In genomic region chr22:29946220-29946619, GRCh38 we compare ENCODE assay signal across 1 cellular context.
TF ChIP-seq lines count a peak whose summit lies in the region.

No MANE protein-coding gene starts in this region.

TF ChIP-seq in HEK293, 187 proteins besides CTCF, POLR2A, EP300 and RAD21 (continued from another document):
- TF ChIP-seq ZNF362 (tag by site-specific recombination; IDR thresholded peaks at IDR 0.05): no peak
- TF ChIP-seq IKZF3 (tag by site-specific recombination; IDR thresholded peaks at IDR 0.05): 0 out of 2 replicates have a peak, but pooled peaks have one; percentile 9
- no peak for TF ChIP-seq ZIC2 (tag by site-specific recombination; IDR thresholded peaks at IDR 0.05)
- no peak for TF ChIP-seq BCL11B (tag by site-specific recombination; IDR thresholded peaks at IDR 0.05; ENCODE audit: low read depth)
- no peak for TF ChIP-seq PRDM6 (tag by site-specific recombination; IDR thresholded peaks at IDR 0.05)
- TF ChIP-seq ZNF660 (tag by site-specific recombination; IDR thresholded peaks at IDR 0.05): no peak
- no peak for TF ChIP-seq MZF1 (tag by site-specific recombination; IDR thresholded peaks at IDR 0.05; ENCODE audit: borderline replicate concordance)
- peak; percentile 59; the same call in 1 of the 2 replicates for TF ChIP-seq ZBTB6 (tag by site-specific recombination; IDR thresholded peaks at IDR 0.05)
- no peak for TF ChIP-seq ZNF146 (tag by site-specific recombination; IDR thresholded peaks at IDR 0.05)
- TF ChIP-seq ZBTB7A (tag by site-specific recombination; IDR thresholded peaks at IDR 0.05; ENCODE audit: low read depth): no peak
- TF ChIP-seq ZNF19 (tag by site-specific recombination; IDR thresholded peaks at IDR 0.05; ENCODE audit: low read depth): no peak
- 0 out of 2 replicates have a peak, but pooled peaks have one; percentile 32 for TF ChIP-seq ZNF600 (tag by site-specific recombination; IDR thresholded peaks at IDR 0.05)
- TF ChIP-seq ZNF423 (tag by site-specific recombination; IDR thresholded peaks at IDR 0.05): no peak
- TF ChIP-seq ZBTB17 (tag by site-specific recombination; IDR thresholded peaks at IDR 0.05): peak; percentile 59
TF ChIP-seq in HEK293: peak in this region for 5.
